Comparison of ENCODE assay signal across 25 cellular contexts in the genomic region with DNA sequence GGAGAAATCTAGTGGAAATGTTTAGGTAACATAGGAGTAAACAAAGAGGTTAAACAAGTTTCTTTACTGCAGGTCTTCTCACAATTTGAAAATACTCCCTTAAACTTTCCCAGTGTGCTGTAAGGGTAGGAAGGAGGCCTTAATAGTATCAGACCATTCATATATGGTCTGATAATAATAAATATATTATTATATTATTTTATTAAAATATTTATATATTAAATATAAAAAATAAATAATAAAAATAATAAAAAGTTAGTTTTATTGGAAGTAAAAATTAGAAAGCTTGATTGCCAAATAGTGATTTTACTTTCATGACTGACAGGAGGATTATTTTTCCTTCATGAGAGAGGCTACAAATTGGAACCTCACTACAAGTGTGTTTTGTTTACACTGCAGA. TPM values are rescaled to one million over a fixed set of nuclear protein-coding genes. Genes with fewer than 3 reads are reported as not detected.
DNase-seq lines count a peak whose midpoint lies in the region; ATAC-seq, FAIRE-seq and TF ChIP-seq lines count a peak whose summit lies in the region.
"Had no signal": no experiment of that assay in that cellular context is flagged by ENCODE, and none has a peak within 500 bp of the region (broad histone marks: within the 10 kb centered on the region; RNA-seq: fewer than 3 reads in every experiment).

No MANE protein-coding gene starts in this region.

- H3K9me3 Mint-ChIP-seq in WTC11, result no peaks in the 10 kb centered on the region
- H3K9me3 Mint-ChIP-seq: CD14-positive monocyte; CD4-positive, alpha-beta T cell had no signal

- no peak for DNase-seq in WTC11 (ENCODE audit: low spot score)
- no peak for DNase-seq in kidney
- DNase-seq in T-helper 2 cell, result no peak
- DNase-seq: ACHN; AML-193; BE2C; Calu3; CD4-positive, alpha-beta T cell; COR-L47; DMS53; DMS79 treated with DMSO at 0.1 percent for 48 hours; GM23248; H7; HCEC 1CT had no signal

- H3K4me3 Mint-ChIP-seq in WTC11, result no peak overlapping the region
- H3K4me3 Mint-ChIP-seq: CD14-positive monocyte; CD4-positive, alpha-beta T cell had no signal

- no peak for TF ChIP-seq CTCF in WTC11 (IDR thresholded peaks at IDR 0.05)
- no peak for TF ChIP-seq CTCF in kidney (IDR thresholded peaks at IDR 0.05; ENCODE audit: borderline replicate concordance, extremely low read depth, insufficient read depth)
- no peak for TF ChIP-seq CTCF in parathyroid adenoma (IDR thresholded peaks at IDR 0.05)

- FAIRE-seq in A204.1 (lab: Jason Lieb, UNC) (peak; percentile 79), kidney (lab: Jason Lieb, UNC) (peak; percentile 25)
- FAIRE-seq: A549, H1 had no signal

- ATAC-seq in WTC11, result no peak
- no peak for ATAC-seq in HG02610 (IDR thresholded peaks at IDR 0.05; ENCODE audit: unreplicated experiment)
- ATAC-seq in HG02852 (IDR thresholded peaks at IDR 0.05; ENCODE audit: unreplicated experiment), result no peak
- ATAC-seq: A549 had no signal

- H3K27ac Mint-ChIP-seq in WTC11, result no peak overlapping the region
- H3K27ac Mint-ChIP-seq: CD14-positive monocyte; CD4-positive, alpha-beta T cell had no signal

- H3K9me3 ChIP-seq in kidney (ENCODE audit: control insufficient read depth in 1 of 2, low read length in 2 of 2) (no peaks in the 10 kb centered on the region), parathyroid adenoma (ENCODE audit: control insufficient read depth, low read length) (no peaks in the 10 kb centered on the region)
- H3K9me3 ChIP-seq: A549, BE2C had no signal

- no peak overlapping the region for H3K4me2 ChIP-seq in parathyroid adenoma (ENCODE audit: low read length)
- H3K4me2 ChIP-seq: A549; BLaER1 treated with 17β-estradiol and CSF1 and Interleukin-3, amounts not matched to agents 10 nM and 100 nM had no signal

- H3K27me3 ChIP-seq in parathyroid adenoma (ENCODE audit: control insufficient read depth, insufficient read depth, low read length), result no peaks in the 10 kb centered on the region
- H3K27me3 ChIP-seq: BE2C; BLaER1 treated with 17β-estradiol and CSF1 and Interleukin-3, amounts not matched to agents 10 nM and 100 nM had no signal

- H3K4me3 ChIP-seq in kidney (ENCODE audit: low read length in 2 of 2), result no peak overlapping the region
- no peak overlapping the region for H3K4me3 ChIP-seq in parathyroid adenoma (ENCODE audit: low read depth, low read length)
- H3K4me3 ChIP-seq: A549; BLaER1 treated with 17β-estradiol and CSF1 and Interleukin-3, amounts not matched to agents 10 nM and 100 nM; GM23248 had no signal

- no peaks in the 10 kb centered on the region for H3K36me3 ChIP-seq in kidney (ENCODE audit: control insufficient read depth in 1 of 2, insufficient read depth in 2 of 2, low read length in 2 of 2)
- no peaks in the 10 kb centered on the region for H3K36me3 ChIP-seq in parathyroid adenoma (ENCODE audit: control insufficient read depth, insufficient read depth, low read length)
- H3K36me3 ChIP-seq: BE2C; BLaER1 treated with 17β-estradiol and CSF1 and Interleukin-3, amounts not matched to agents 10 nM and 100 nM had no signal

- H3K79me2 ChIP-seq in parathyroid adenoma, result no peaks in the 10 kb centered on the region

- H3K4me1 ChIP-seq in kidney (ENCODE audit: control insufficient read depth in 1 of 2, insufficient read depth in 1 of 2, low read depth in 1 of 2, low read length in 2 of 2), result no peaks in the 10 kb centered on the region
- H3K4me1 ChIP-seq in parathyroid adenoma, result peaks cover 45% of the 10 kb centered on the region
- H3K4me1 ChIP-seq: BE2C had no signal

- POLR2A ChIA-PET in WTC11 (lab: Charles Lee), result no interaction called here

- H3K9ac ChIP-seq in kidney (ENCODE audit: low read length in 2 of 2) (no peak overlapping the region), parathyroid adenoma (no peak overlapping the region)
- H3K9ac ChIP-seq: BLaER1 treated with 17β-estradiol and CSF1 and Interleukin-3, amounts not matched to agents 10 nM and 100 nM; GM23248 had no signal

- CTCF ChIA-PET in WTC11 (lab: Charles Lee), result no interaction called here

- H3K27me3 Mint-ChIP-seq in WTC11 (ENCODE audit: low read depth), result no peaks in the 10 kb centered on the region
- H3K27me3 Mint-ChIP-seq: CD4-positive, alpha-beta T cell had no signal

- intact Hi-C loops in kidney (cut with DNase I), result no loop called here

- H3K27ac ChIP-seq in kidney (ENCODE audit: low read depth in 2 of 2, low read length in 2 of 2) (no peak overlapping the region), parathyroid adenoma (no peak overlapping the region)
- H3K27ac ChIP-seq: 22Rv1; A549; BLaER1 treated with 17β-estradiol and CSF1 and Interleukin-3, amounts not matched to agents 10 nM and 100 nM; GM23248 had no signal

- no peaks in the 10 kb centered on the region for H3K36me3 Mint-ChIP-seq in WTC11
- H3K36me3 Mint-ChIP-seq: CD14-positive monocyte had no signal

- H2AFZ ChIP-seq in parathyroid adenoma, result peak overlapping the region; percentile 5
- H2AFZ ChIP-seq: GM23248 had no signal

- peaks cover 27% of the 10 kb centered on the region for H3K4me1 Mint-ChIP-seq in WTC11
- H3K4me1 Mint-ChIP-seq: CD14-positive monocyte had no signal

TF ChIP-seq in WTC11, 78 proteins besides CTCF, POLR2A, EP300 and RAD21:
- TF ChIP-seq TEAD1 (CRISPR knock-in tag; IDR thresholded peaks at IDR 0.05), result no peak
- TF ChIP-seq, protein P1, sequence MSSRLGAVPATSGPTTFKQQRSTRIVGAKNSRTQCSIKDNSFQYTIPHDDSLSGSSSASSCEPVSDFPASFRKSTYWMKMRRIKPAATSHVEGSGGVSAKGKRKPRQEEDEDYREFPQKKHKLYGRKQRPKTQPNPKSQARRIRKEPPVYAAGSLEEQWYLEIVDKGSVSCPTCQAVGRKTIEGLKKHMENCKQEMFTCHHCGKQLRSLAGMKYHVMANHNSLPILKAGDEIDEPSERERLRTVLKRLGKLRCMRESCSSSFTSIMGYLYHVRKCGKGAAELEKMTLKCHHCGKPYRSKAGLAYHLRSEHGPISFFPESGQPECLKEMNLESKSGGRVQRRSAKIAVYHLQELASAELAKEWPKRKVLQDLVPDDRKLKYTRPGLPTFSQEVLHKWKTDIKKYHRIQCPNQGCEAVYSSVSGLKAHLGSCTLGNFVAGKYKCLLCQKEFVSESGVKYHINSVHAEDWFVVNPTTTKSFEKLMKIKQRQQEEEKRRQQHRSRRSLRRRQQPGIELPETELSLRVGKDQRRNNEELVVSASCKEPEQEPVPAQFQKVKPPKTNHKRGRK (CRISPR knock-in tag; IDR thresholded peaks at IDR 0.05; ENCODE audit: borderline replicate concordance), result no peak
- TF ChIP-seq HMGA2 (CRISPR knock-in tag; IDR thresholded peaks at IDR 0.05), result peak; percentile 93

RNA-seq across cellular contexts. Expression of a gene that starts 7.1 kb away (rescaled TPM):
- 0.22 to 0.46 TPM in 2 of 3 replicates, not detected in the other for total RNA-seq in WTC11 (2021)
- total RNA-seq in kidney, result 50.2 TPM
- 41.8 TPM for polyA plus RNA-seq in kidney (ENCODE audit: insufficient read depth, low read depth, low replicate concordance)
- total RNA-seq: Daoy, G401, H1, H7 had no signal
- polyA plus RNA-seq: CD14-positive monocyte, H1 had no signal

Comparison
In these comparisons a context has a peak if more than half of its experiments do, and no peak if none do; other contexts are left out.
1. RNA of a gene that starts 7.1 kb away (total RNA-seq): 50.2 TPM in kidney (single experiment); 0.22 to 0.46 TPM in WTC11; every median in the first group is over 10 times any median in the second.